ENCODE assay signal across 14 cellular contexts in genomic region chr2:69554568-69554967, GRCh38.
DNase-seq lines count a peak whose midpoint lies in the region; ATAC-seq and TF ChIP-seq lines count a peak whose summit lies in the region.
"Had no signal": no experiment of that assay in that cellular context is flagged by ENCODE, and none has a peak within 500 bp of the region (broad histone marks: within the 10 kb centered on the region; RNA-seq: fewer than 3 reads in every experiment).

No MANE protein-coding gene starts in this region.

- H3K27ac ChIP-seq in thyroid gland (peak overlapping the region in 2 of 3 donors; percentile 51 to 61), trophoblast cell (ENCODE audit: low read depth, low read length) (no peak overlapping the region)
- H3K27ac ChIP-seq: brain microvascular endothelial cell, hepatocyte, ovary had no signal

- TF ChIP-seq POLR2A in thyroid gland (IDR thresholded peaks at IDR 0.05): no peak

- no peak overlapping the region for H3K4me3 Mint-ChIP-seq in endothelial cell (ENCODE audit: unreplicated experiment)

- no peak for TF ChIP-seq CTCF in endothelial cell (IDR thresholded peaks at IDR 0.05; ENCODE audit: unreplicated experiment)
- TF ChIP-seq CTCF in thyroid gland (IDR thresholded peaks at IDR 0.05): no peak

- peaks cover 11 to 15% of the 10 kb centered on the region in 2 donors for H3K4me1 ChIP-seq in thyroid gland
- peaks cover 0 to 7% of the 10 kb centered on the region in 2 experiments for H3K4me1 ChIP-seq in trophoblast cell (ENCODE audit: control insufficient read depth in 1 of 2, insufficient read depth in 2 of 2, low read length in 2 of 2)

- no peak overlapping the region for H2AFZ ChIP-seq in trophoblast cell (ENCODE audit: insufficient read depth, low read length, poor library complexity)
- H2AFZ ChIP-seq: hepatocyte had no signal

- no peaks in the 10 kb centered on the region for H3K79me2 ChIP-seq in trophoblast cell (ENCODE audit: control insufficient read depth, insufficient read depth, low read length, poor library complexity)

- no peak overlapping the region for H3K18ac ChIP-seq in trophoblast cell (ENCODE audit: low read length)

- ATAC-seq in Right ventricle myocardium inferior (peak; percentile 12), Right ventricle myocardium superior (ENCODE audit: poor library complexity) (no peak), HG03354 (IDR thresholded peaks at IDR 0.05; ENCODE audit: poor library complexity, severe bottlenecking, unreplicated experiment) (peak; percentile 34), GM21367 (IDR thresholded peaks at IDR 0.05; ENCODE audit: unreplicated experiment) (no peak)

- H3K36me3 ChIP-seq in thyroid gland: no peaks in the 10 kb centered on the region
- peaks cover 0 to 7% of the 10 kb centered on the region in 2 experiments for H3K36me3 ChIP-seq in trophoblast cell (ENCODE audit: control insufficient read depth in 1 of 2, insufficient read depth in 2 of 2, low read length in 2 of 2)
- H3K36me3 ChIP-seq: brain microvascular endothelial cell, ovary had no signal

- H4K12ac ChIP-seq in trophoblast cell (ENCODE audit: low read depth, low read length): no peak overlapping the region

- H3K4me3 ChIP-seq in thyroid gland (replicated peaks in 1 of 3): no peak overlapping the region
- H3K4me3 ChIP-seq in trophoblast cell (ENCODE audit: low read depth, low read length): no peak overlapping the region
- H3K4me3 ChIP-seq: hepatocyte, ovary had no signal

- no peaks in the 10 kb centered on the region for H3K9me3 Mint-ChIP-seq in endothelial cell (ENCODE audit: unreplicated experiment)

- H3K23ac ChIP-seq in trophoblast cell (ENCODE audit: low read length): no peak overlapping the region

- H4K91ac ChIP-seq in trophoblast cell (ENCODE audit: low read depth, low read length): no peak overlapping the region

- H2BK12ac ChIP-seq in trophoblast cell (ENCODE audit: low read length): no peak overlapping the region

- 83 to 94% methylated on average over 4 of the region's 4 CpGs for WGBS in thyroid gland, 2 donors
- no CpG with 5 or more reads among the region's 4 CpGs for WGBS in trophoblast cell (ENCODE audit: extremely low coverage, insufficient coverage, insufficient read length)

- no peaks in the 10 kb centered on the region for H3K79me1 ChIP-seq in trophoblast cell (ENCODE audit: low read length)

- no peak for DNase-seq in Right ventricle myocardium inferior (ENCODE audit: missing footprints)
- DNase-seq in Right ventricle myocardium superior: no peak
- no peak for DNase-seq in endothelial cell (ENCODE audit: low spot score)
- DNase-seq in thyroid gland: no peak
- DNase-seq in KG1 (lab: John Stamatoyannopoulos, UW): no peak
- DNase-seq in trophoblast cell: no peak
- DNase-seq: brain microvascular endothelial cell, EL, NCI-H146, NCI-H524 treated with DMSO at 0.1 percent for 48 hours, ovary had no signal

- no peak overlapping the region for H2BK120ac ChIP-seq in trophoblast cell (ENCODE audit: insufficient read depth, low read length, poor library complexity)

- no peak overlapping the region for H4K8ac ChIP-seq in trophoblast cell (ENCODE audit: low read depth, low read length)

- H3K9ac ChIP-seq in trophoblast cell (ENCODE audit: low read length): no peak overlapping the region

- H3K36me3 Mint-ChIP-seq in endothelial cell (ENCODE audit: low read depth, unreplicated experiment): peaks cover 29% of the 10 kb centered on the region

- intact Hi-C loops in Right ventricle myocardium inferior (cut with DNase I) (no loop called here), Right ventricle myocardium superior (cut with DNase I) (loop anchor here (2.0 kb wide), 1 partner anchor 160 kb away; no protein-coding TSS in a partner anchor), thyroid gland (cut with DNase I) (no loop called here)

- peaks cover 2% of the 10 kb centered on the region for H3K27me3 Mint-ChIP-seq in endothelial cell (ENCODE audit: unreplicated experiment)

- no peak overlapping the region for H3K4ac ChIP-seq in trophoblast cell (ENCODE audit: low read depth, low read length)

- peaks cover 59% of the 10 kb centered on the region for H3K4me1 Mint-ChIP-seq in endothelial cell (ENCODE audit: unreplicated experiment)

- no peak overlapping the region for H3K4me2 ChIP-seq in trophoblast cell (ENCODE audit: low read length)
- H3K4me2 ChIP-seq: hepatocyte had no signal

- no peaks in the 10 kb centered on the region for H3K27me3 ChIP-seq in thyroid gland
- no peaks in the 10 kb centered on the region for H3K27me3 ChIP-seq in trophoblast cell (ENCODE audit: insufficient read depth, low read length)
- H3K27me3 ChIP-seq: brain microvascular endothelial cell, hepatocyte, ovary had no signal

- H3K9me3 ChIP-seq in thyroid gland (no peaks in the 10 kb centered on the region), trophoblast cell (ENCODE audit: insufficient read depth, low read depth, low read length) (no peaks in the 10 kb centered on the region)
- H3K9me3 ChIP-seq: ovary had no signal

- no peak overlapping the region for H3K14ac ChIP-seq in trophoblast cell (ENCODE audit: low read length)

- no peak overlapping the region for H2BK5ac ChIP-seq in trophoblast cell (ENCODE audit: low read depth, low read length, poor library complexity)

- no peak overlapping the region for H2AK5ac ChIP-seq in trophoblast cell (ENCODE audit: low read length)

- H3K27ac Mint-ChIP-seq in endothelial cell (ENCODE audit: unreplicated experiment): peak overlapping the region; percentile 75

Comparison
In these comparisons a context has a peak if more than half of its experiments do, and no peak if none do; other contexts are left out.
1. ATAC-seq: peak in Right ventricle myocardium inferior (single experiment) and HG03354 (single experiment); none in Right ventricle myocardium superior (single experiment) and GM21367 (single experiment).